In the genomic region with DNA sequence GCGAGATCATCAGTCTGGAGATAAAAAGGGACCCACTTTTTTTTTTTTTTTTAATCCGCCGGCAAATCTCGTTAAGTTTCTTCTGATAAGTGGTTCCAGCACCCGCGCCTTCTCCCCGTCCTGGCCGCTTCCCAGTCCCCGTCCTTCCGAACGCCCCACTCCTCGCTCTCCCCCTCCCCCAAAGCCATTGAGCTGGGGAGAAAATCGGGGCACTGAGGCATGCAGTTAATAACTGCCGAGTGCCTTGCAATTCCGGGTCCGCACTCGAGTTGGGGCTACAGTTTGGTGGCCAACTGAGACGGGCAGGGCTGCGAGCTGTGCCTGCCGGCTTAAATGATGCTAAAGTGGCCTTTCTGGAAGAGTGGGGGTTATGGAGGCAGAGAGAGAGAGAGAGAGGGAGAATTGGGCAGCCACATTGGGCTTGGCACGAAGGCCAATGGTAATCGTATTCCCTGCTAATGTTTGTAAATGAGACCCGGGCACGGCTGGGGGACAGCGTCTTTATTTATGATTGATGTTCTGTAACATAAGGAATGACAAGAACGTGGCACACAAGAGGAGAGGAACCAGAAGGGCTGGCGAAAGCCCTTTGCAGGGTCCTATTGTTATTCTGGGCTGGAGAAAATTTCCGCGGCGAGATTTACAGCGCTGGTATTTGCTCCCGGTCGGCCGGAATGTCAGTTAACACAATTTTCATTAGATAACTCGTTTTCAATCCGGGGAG, we compare ENCODE assay signal across 12 cellular contexts. TPM values are rescaled to one million over a fixed set of nuclear protein-coding genes. Genes with fewer than 3 reads are reported as not detected.
DNase-seq lines count a peak whose midpoint lies in the region; ATAC-seq, FAIRE-seq and TF ChIP-seq lines count a peak whose summit lies in the region.
"Had no signal": no experiment of that assay in that cellular context is flagged by ENCODE, and none has a peak within 500 bp of the region (broad histone marks: within the 10 kb centered on the region; RNA-seq: fewer than 3 reads in every experiment).

No MANE protein-coding gene starts in this region.

- no peaks in the 10 kb centered on the region for H3K9me3 Mint-ChIP-seq in activated T-cell treated with anti-CD3 and anti-CD28 coated beads, Interleukin-2, amount 50 U/mL, for 72 hours

- peak overlapping the region; percentile 75 for H3K4me3 ChIP-seq in ectodermal cell (ENCODE audit: insufficient read depth, low read depth, low read length)
- peak overlapping the region; percentile 42 for H3K4me3 ChIP-seq in trophoblast cell (ENCODE audit: low read depth, low read length)

- no peak overlapping the region for H4K8ac ChIP-seq in trophoblast cell (ENCODE audit: low read depth, low read length)

- no peak overlapping the region for H2BK120ac ChIP-seq in trophoblast cell (ENCODE audit: insufficient read depth, low read length, poor library complexity)

- no peak overlapping the region for H3K23ac ChIP-seq in trophoblast cell (ENCODE audit: low read length)

- no peak overlapping the region for H2BK12ac ChIP-seq in trophoblast cell (ENCODE audit: low read length)

- in situ Hi-C loops in GM13976 (cut with MboI; ENCODE audit: low sequenced_read_pairs, unreplicated experiment), result no loop called here

- no peak overlapping the region for H3K9ac ChIP-seq in trophoblast cell (ENCODE audit: low read length)

- peaks cover 0 to 2% of the 10 kb centered on the region in 2 donors for H3K36me3 Mint-ChIP-seq in activated T-cell treated with anti-CD3 and anti-CD28 coated beads, Interleukin-2, amount 50 U/mL, for 72 hours (ENCODE audit: insufficient read depth in 2 of 2)

- H3K4me2 ChIP-seq in trophoblast cell (ENCODE audit: low read length), result peak overlapping the region; percentile 80

- H3K18ac ChIP-seq in trophoblast cell (ENCODE audit: low read length), result no peak overlapping the region

- H2AFZ ChIP-seq in trophoblast cell (ENCODE audit: insufficient read depth, low read length, poor library complexity), result no peak overlapping the region

- no peak overlapping the region for H3K27ac ChIP-seq in ectodermal cell (ENCODE audit: insufficient read depth, low read depth, low read length, poor library complexity, severe bottlenecking)
- H3K27ac ChIP-seq in trophoblast cell (ENCODE audit: low read depth, low read length), result no peak overlapping the region
- H3K27ac ChIP-seq: sigmoid colon had no signal

- H3K4me3 Mint-ChIP-seq in activated T-cell treated with anti-CD3 and anti-CD28 coated beads, Interleukin-2, amount 50 U/mL, for 72 hours, result peak overlapping the region; percentile 81 to 82

- no peak for FAIRE-seq in GM19239 (lab: Jason Lieb, UNC)
- FAIRE-seq: GM12891 had no signal

- H3K27me3 ChIP-seq in ectodermal cell (ENCODE audit: control insufficient read depth, insufficient read depth, low read length, poor library complexity, severe bottlenecking) (peaks cover 47% of the 10 kb centered on the region), trophoblast cell (ENCODE audit: insufficient read depth, low read length) (peaks cover 38% of the 10 kb centered on the region)

- no peak for ATAC-seq in activated T-cell treated with anti-CD3 and anti-CD28 coated beads, Interleukin-2, amount 50 U/mL, for 72 hours (replicated peaks in 1 of 2)
- ATAC-seq: left ventricle myocardium superior had no signal

- H2BK5ac ChIP-seq in trophoblast cell (ENCODE audit: low read depth, low read length, poor library complexity), result no peak overlapping the region

- no peak overlapping the region for H3K4ac ChIP-seq in trophoblast cell (ENCODE audit: low read depth, low read length)

- no peak overlapping the region for H4K91ac ChIP-seq in trophoblast cell (ENCODE audit: low read depth, low read length)

- H3K4me1 Mint-ChIP-seq in activated T-cell treated with anti-CD3 and anti-CD28 coated beads, Interleukin-2, amount 50 U/mL, for 72 hours (ENCODE audit: low read depth), result peaks cover 22% of the 10 kb centered on the region

- no peak overlapping the region for H3K14ac ChIP-seq in trophoblast cell (ENCODE audit: low read length)

- H2AK5ac ChIP-seq in trophoblast cell (ENCODE audit: low read length), result no peak overlapping the region

- no peak for DNase-seq in activated T-cell treated with anti-CD3 and anti-CD28 coated beads, Interleukin-2, amount 50 U/mL, for 72 hours
- no peak for DNase-seq in activated T-cell treated with anti-CD3 and anti-CD28 coated beads, Interleukin-2, amount 50 U/mL, for 1 hour
- peak; percentile 58 for DNase-seq in NCI-H748 (lab: John Stamatoyannopoulos, UW; ENCODE audit: unreplicated experiment)
- DNase-seq in trophoblast cell, result no peak
- no peak for DNase-seq in COLO829 (ENCODE audit: low spot score)
- DNase-seq in GM19239 (ENCODE audit: insufficient read length, low spot score), result no peak
- no peak for DNase-seq in GM13976 (ENCODE audit: low spot score)
- DNase-seq: C1 segment of cervical spinal cord, left ventricle myocardium superior, sigmoid colon had no signal

- peaks cover 66% of the 10 kb centered on the region for H3K27me3 Mint-ChIP-seq in activated T-cell treated with anti-CD3 and anti-CD28 coated beads, Interleukin-2, amount 50 U/mL, for 72 hours (ENCODE audit: low read depth)

- H3K4me1 ChIP-seq in ectodermal cell (ENCODE audit: control insufficient read depth, insufficient read depth, low read length) (peaks cover 10% of the 10 kb centered on the region), trophoblast cell (ENCODE audit: control insufficient read depth in 1 of 2, insufficient read depth in 2 of 2, low read length in 2 of 2) (peaks cover 4% of the 10 kb centered on the region in 2 experiments)

- no peaks in the 10 kb centered on the region for H3K9me3 ChIP-seq in ectodermal cell (ENCODE audit: control insufficient read depth, low read length)
- no peaks in the 10 kb centered on the region for H3K9me3 ChIP-seq in trophoblast cell (ENCODE audit: insufficient read depth, low read depth, low read length)
- H3K9me3 ChIP-seq: sigmoid colon had no signal

- WGBS in ectodermal cell, 2 experiments, result 1% methylated on average over 36 of the region's 36 CpGs
- no CpG with 5 or more reads among the region's 36 CpGs for WGBS in trophoblast cell (ENCODE audit: extremely low coverage, insufficient coverage, insufficient read length)

- no peaks in the 10 kb centered on the region for H3K79me2 ChIP-seq in trophoblast cell (ENCODE audit: control insufficient read depth, insufficient read depth, low read length, poor library complexity)

- H3K36me3 ChIP-seq in ectodermal cell (ENCODE audit: control insufficient read depth, insufficient read depth, low read length) (no peaks in the 10 kb centered on the region), trophoblast cell (ENCODE audit: control insufficient read depth in 1 of 2, insufficient read depth in 2 of 2, low read length in 2 of 2) (no peaks in the 10 kb centered on the region)
- H3K36me3 ChIP-seq: sigmoid colon had no signal

- TF ChIP-seq CTCF in GM13976 (IDR thresholded peaks at IDR 0.05; ENCODE audit: borderline replicate concordance, control extremely low read depth, extremely low read depth, insufficient read depth, missing control alignments), result no peak

- H3K27ac Mint-ChIP-seq in activated T-cell treated with anti-CD3 and anti-CD28 coated beads, Interleukin-2, amount 50 U/mL, for 72 hours, result no peak overlapping the region

- H3K79me1 ChIP-seq in trophoblast cell (ENCODE audit: low read length), result no peaks in the 10 kb centered on the region

- H4K12ac ChIP-seq in trophoblast cell (ENCODE audit: low read depth, low read length), result no peak overlapping the region

RNA-seq across cellular contexts. Expression of a gene that starts 1.8 kb away (rescaled TPM):
- under 1 TPM; 0.19 to 0.32 TPM for total RNA-seq in activated T-cell treated with anti-CD3 and anti-CD28 coated beads, Interleukin-2, amount 50 U/mL, for 72 hours
- polyA plus RNA-seq in ectodermal cell (2013, experiment 1 of 4), result 4.2 TPM
- 4.7 TPM for polyA plus RNA-seq in ectodermal cell (2013, experiment 2 of 4)
- 4.5 TPM for polyA plus RNA-seq in ectodermal cell (2013, experiment 3 of 4)
- 5.1 TPM for polyA plus RNA-seq in ectodermal cell (2013, experiment 4 of 4)
- polyA plus RNA-seq in trophoblast cell (2013), result 0.27 and 0.29 TPM in 2 replicates
- total RNA-seq: left ventricle myocardium superior had no signal
